ENCODE assay signal across 8 cellular contexts in genomic region chr5:139863855-139864558, GRCh38.
DNase-seq lines count a peak whose midpoint lies in the region; ATAC-seq and TF ChIP-seq lines count a peak whose summit lies in the region.

No MANE protein-coding gene starts in this region.

- H3K27ac ChIP-seq in RWPE1 (peak overlapping the region; percentile 85), gastroesophageal sphincter (peak overlapping the region in 3 of 4 donors; percentile 16 to 47 (median 24)), ovary (peak overlapping the region; percentile 33 to 58)

- H3K27me3 Mint-ChIP-seq in type B pancreatic cell, result peaks cover 37% of the 10 kb centered on the region

- DNase-seq in GM10266 (ENCODE audit: extremely low spot score) (peak; percentile 76), RWPE1 (ENCODE audit: low spot score) (peak; percentile 84), ovary (peak; percentile 71 to 82 (median 79)), type B pancreatic cell (ENCODE audit: extremely low spot score, unreplicated experiment) (no peak)
- DNase-seq in activated naive CD4-positive, alpha-beta T cell (lab: John Stamatoyannopoulos, UW), result peak in 3 of 4 experiments; percentile 11 to 45 (median 44)

- no peaks in the 10 kb centered on the region for H3K27me3 ChIP-seq in gastroesophageal sphincter
- H3K27me3 ChIP-seq in ovary, result no peaks in the 10 kb centered on the region

- no peaks in the 10 kb centered on the region for H3K4me1 Mint-ChIP-seq in type B pancreatic cell (ENCODE audit: unreplicated experiment)

- TF ChIP-seq EP300 in gastroesophageal sphincter (IDR thresholded peaks at IDR 0.05) (no peak), ovary (IDR thresholded peaks at IDR 0.05) (no peak)

- H3K9me3 Mint-ChIP-seq in type B pancreatic cell, result no peaks in the 10 kb centered on the region

- TF ChIP-seq POLR2A in gastroesophageal sphincter (IDR thresholded peaks at IDR 0.05), result no peak
- TF ChIP-seq POLR2A in ovary (IDR thresholded peaks at IDR 0.05), result no peak

- intact Hi-C loops in ovary (cut with DNase I), result loop anchor here (2.0 to 10.0 kb wide), 4 partner anchors 77 to 103 kb away; no protein-coding TSS in a partner anchor

- TF ChIP-seq CTCF in GM10266 (IDR thresholded peaks at IDR 0.05; ENCODE audit: control insufficient read depth, insufficient read depth, low read depth, missing control alignments) (peak; percentile 78), RWPE1 (conservative IDR thresholded peaks at IDR 0.05; ENCODE audit: low read depth) (peak; percentile 91), gastroesophageal sphincter (IDR thresholded peaks at IDR 0.05) (peak in 3 of 4 experiments; percentile 87 to 90 (median 87)), ovary (IDR thresholded peaks at IDR 0.05) (peak; percentile 72 to 75 (median 75)), type B pancreatic cell (conservative IDR thresholded peaks at IDR 0.05) (peak; percentile 87)

- POLR2A ChIA-PET in RWPE1 (lab: Yijun Ruan, JAX; ENCODE audit: low non-redundant PET), result no interaction called here

- H3K4me1 ChIP-seq in gastroesophageal sphincter (peaks cover 0 to 19% (median 6%) of the 10 kb centered on the region in 3 donors), ovary (ENCODE audit: insufficient read depth) (peaks cover 30% of the 10 kb centered on the region)

- no peak overlapping the region for H3K27ac Mint-ChIP-seq in type B pancreatic cell

- no peaks in the 10 kb centered on the region for H3K36me3 Mint-ChIP-seq in type B pancreatic cell

- ATAC-seq in HG02884 (IDR thresholded peaks at IDR 0.05; ENCODE audit: unreplicated experiment) (peak; percentile 71), gastroesophageal sphincter (peak; percentile 71), HG03520 (IDR thresholded peaks at IDR 0.05; ENCODE audit: unreplicated experiment) (no peak)

- H3K36me3 ChIP-seq in gastroesophageal sphincter (no peaks in the 10 kb centered on the region), ovary (no peaks in the 10 kb centered on the region)

- CTCF ChIA-PET in RWPE1 (lab: Yijun Ruan, JAX), result interaction anchor here (0.6 to 2.5 kb wide), 16 partner anchors 8 to 1563 kb away, joined by 3 to 20 read pairs (median 4); no protein-coding TSS in a partner anchor

- no peak overlapping the region for H3K4me3 Mint-ChIP-seq in type B pancreatic cell

- WGBS in gastroesophageal sphincter (ENCODE audit: low coverage in 1 of 2), 2 donors, result 13% methylated on average over 3 of the region's 5 CpGs; no CpG with 5 or more reads in 1 of the 2 donors
- 41 to 45% (median 45%) methylated on average over 5 of the region's 5 CpGs for WGBS in ovary, 3 donors

- H3K9me3 ChIP-seq in gastroesophageal sphincter (no peaks in the 10 kb centered on the region), ovary (no peaks in the 10 kb centered on the region)

- H3K4me3 ChIP-seq in gastroesophageal sphincter (no peak overlapping the region), ovary (no peak overlapping the region)

Comparison
In these comparisons a context has a peak if more than half of its experiments do, and no peak if none do; other contexts are left out.
1. H3K27ac ChIP-seq: peak in every context shown above with its lines; median percentile 85 in RWPE1; 46 in ovary; 24 in gastroesophageal sphincter.